14 cellular contexts compared by ENCODE assay signal in genomic region chr3:194043516-194043915, GRCh38.
DNase-seq lines count a peak whose midpoint lies in the region; ATAC-seq and TF ChIP-seq lines count a peak whose summit lies in the region.
"Had no signal": no experiment of that assay in that cellular context is flagged by ENCODE, and none has a peak within 500 bp of the region (broad histone marks: within the 10 kb centered on the region; RNA-seq: fewer than 3 reads in every experiment).

No MANE protein-coding gene starts in this region.

- no peak overlapping the region for H3K4ac ChIP-seq in mesendoderm (ENCODE audit: low read depth, low read length)

- H3K4me1 ChIP-seq in mammary epithelial cell (ENCODE audit: insufficient read depth, low read length) (no peaks in the 10 kb centered on the region), mesendoderm (ENCODE audit: control insufficient read depth, low read depth, low read length) (no peaks in the 10 kb centered on the region)
- H3K4me1 ChIP-seq: adrenal gland, prostate gland had no signal

- no TSS peak for BruUV-seq in mammary epithelial cell (replicated peaks; lab: Mats Ljungman, UMichigan)

- no peaks in the 10 kb centered on the region for H3K9me3 ChIP-seq in mammary epithelial cell (replicated peaks; ENCODE audit: insufficient read depth, low read length)
- H3K9me3 ChIP-seq: adrenal gland, prostate gland had no signal

- no peak overlapping the region for H2BK120ac ChIP-seq in mesendoderm (ENCODE audit: low read depth, low read length)

- no peak overlapping the region for H2BK5ac ChIP-seq in mesendoderm (ENCODE audit: low read length)

- H3K4me2 ChIP-seq in mammary epithelial cell (ENCODE audit: insufficient read depth, low read depth, low read length) (no peak overlapping the region), mesendoderm (ENCODE audit: low read length) (no peak overlapping the region)

- no peak overlapping the region for H4K8ac ChIP-seq in mesendoderm (ENCODE audit: low read depth, low read length)

- H3K27ac ChIP-seq in mammary epithelial cell (ENCODE audit: insufficient read depth, low read depth, low read length): no peak overlapping the region
- H3K27ac ChIP-seq in mesendoderm (ENCODE audit: low read depth, low read length): no peak overlapping the region
- H3K27ac ChIP-seq: adrenal gland, prostate gland had no signal

- no peaks in the 10 kb centered on the region for H4K20me1 ChIP-seq in mammary epithelial cell (ENCODE audit: insufficient read depth, low read length)

- no peak overlapping the region for H3K23ac ChIP-seq in mesendoderm (ENCODE audit: low read length)

- CTCF ChIA-PET in mammary epithelial cell (lab: Charles Lee; ENCODE audit: low non-redundant PET): no interaction called here

- H3K18ac ChIP-seq in mesendoderm (ENCODE audit: low read length): no peak overlapping the region

- no peak overlapping the region for H2AFZ ChIP-seq in mammary epithelial cell (ENCODE audit: low read depth, low read length)

- H3K56ac ChIP-seq in mesendoderm (ENCODE audit: low read length): no peak overlapping the region

- H3K4me3 ChIP-seq in AG09309 (ENCODE audit: control insufficient read depth, low read depth, low read length): no peak overlapping the region
- no peak overlapping the region for H3K4me3 ChIP-seq in mammary epithelial cell (replicated peaks in 1 of 3; ENCODE audit: insufficient read depth in 1 of 3, low read depth in 2 of 3, low read length in 3 of 3)
- H3K4me3 ChIP-seq in mesendoderm (ENCODE audit: low read length): no peak overlapping the region
- H3K4me3 ChIP-seq: adrenal gland, prostate gland had no signal

- TF ChIP-seq CTCF in AG09309 (IDR thresholded peaks at IDR 0.05; ENCODE audit: control insufficient read depth, insufficient read depth, low read depth, low read length, missing control alignments) (no peak), mammary epithelial cell (conservative IDR thresholded peaks at IDR 0.05 in 1 of 2, IDR thresholded peaks at IDR 0.05 in 1 of 2; ENCODE audit: extremely low read depth in 1 of 2, insufficient read depth in 1 of 2, low read depth in 1 of 2, low read length in 2 of 2) (no peak)

- ATAC-seq in GM21423 (IDR thresholded peaks at IDR 0.05; ENCODE audit: unreplicated experiment): no peak

- dilution Hi-C loops in mammary epithelial cell (cut with HindIII; ENCODE audit: low sequenced_read_pairs): no loop called here

- no peak overlapping the region for H4K5ac ChIP-seq in mesendoderm (ENCODE audit: low read length)

- intact Hi-C loops in mammary epithelial cell (cut with micrococcal nuclease): no loop called here

- no peak overlapping the region for H2BK15ac ChIP-seq in mesendoderm (replicated peaks; ENCODE audit: low read depth)

- no peak overlapping the region for H2AK5ac ChIP-seq in mesendoderm (ENCODE audit: low read length)

- H3K27me3 ChIP-seq in mammary epithelial cell (ENCODE audit: insufficient read depth, low read length) (no peaks in the 10 kb centered on the region), mesendoderm (ENCODE audit: insufficient read depth, low read length, poor library complexity) (no peaks in the 10 kb centered on the region)
- H3K27me3 ChIP-seq: adrenal gland had no signal

- WGBS in mammary epithelial cell (ENCODE audit: low coverage, missing lambda C conversion rate): 98% methylated on average over 3 of the region's 3 CpGs
- no CpG with 5 or more reads among the region's 3 CpGs for WGBS in mesendoderm (ENCODE audit: extremely low coverage, insufficient coverage, low lambda C conversion rate)

- no peaks in the 10 kb centered on the region for H3K79me1 ChIP-seq in mesendoderm (ENCODE audit: low read length)

- H3K9ac ChIP-seq in mammary epithelial cell (ENCODE audit: insufficient read depth, low read length) (no peak overlapping the region), mesendoderm (ENCODE audit: low read length) (no peak overlapping the region)

- in situ Hi-C loops in mammary epithelial cell (cut with MboI; ENCODE audit: low sequenced_read_pairs in 2 of 2): no loop called here

- H3K79me2 ChIP-seq in mammary epithelial cell (ENCODE audit: insufficient read depth, low read length): no peaks in the 10 kb centered on the region
- H3K79me2 ChIP-seq in mesendoderm (ENCODE audit: control insufficient read depth, insufficient read depth, low read length): no peaks in the 10 kb centered on the region

- no peaks in the 10 kb centered on the region for H3K36me3 ChIP-seq in mammary epithelial cell (ENCODE audit: insufficient read depth, low read length)
- H3K36me3 ChIP-seq in mesendoderm (ENCODE audit: control insufficient read depth, insufficient read depth, low read length): no peaks in the 10 kb centered on the region
- H3K36me3 ChIP-seq: adrenal gland, prostate gland had no signal

- DNase-seq in AG09309 (ENCODE audit: low read depth) (peak; percentile 10), HS-5 (ENCODE audit: low read depth) (peak; percentile 53), mammary epithelial cell (peak; percentile 40), mesendoderm (peak; percentile 42), cortex of kidney (lab: John Stamatoyannopoulos, UW) (no peak)
- DNase-seq in activated CD4-positive, CD25-positive, alpha-beta regulatory T cell treated with anti-CD3 and anti-CD28 coated beads, Interleukin-2, amount 50 U/mL, for 72 hours: no peak
- no peak for DNase-seq in activated T-cell treated with anti-CD3 and anti-CD28 coated beads, Interleukin-2, amount 50 U/mL, for 48 hours
- DNase-seq: activated CD4-positive, alpha-beta T cell treated with anti-CD3 and anti-CD28 coated beads for 1 hour; activated T-cell treated with anti-CD3 and anti-CD28 coated beads, Interleukin-2, amount 50 U/mL, for 1 hour; C1 segment of cervical spinal cord; NCI-H1105 had no signal

Comparison
In these comparisons a context has a peak if more than half of its experiments do, and no peak if none do; other contexts are left out.
1. DNase-seq: peak in AG09309 (single experiment), HS-5 (single experiment), mammary epithelial cell (single experiment) and mesendoderm (single experiment); none in activated CD4-positive, CD25-positive, alpha-beta regulatory T cell treated with anti-CD3 and anti-CD28 coated beads, Interleukin-2, amount 50 U/mL, for 72 hours (single experiment), cortex of kidney (single experiment) and activated T-cell treated with anti-CD3 and anti-CD28 coated beads, Interleukin-2, amount 50 U/mL, for 48 hours (0 of 2).